In genomic region chr2:27380626-27381556, GRCh38 we compare ENCODE assay signal across 8 cellular contexts. TPM values are rescaled to one million over a fixed set of nuclear protein-coding genes. Genes with fewer than 3 reads are reported as not detected.
DNase-seq lines count a peak whose midpoint lies in the region; ATAC-seq and TF ChIP-seq lines count a peak whose summit lies in the region.

ZNF513 (minus strand) TSS chr2:27380734; CDS start chr2:27380526, 208 bp downstream.

- TF ChIP-seq CTCF in GM06990 (IDR thresholded peaks at IDR 0.05; ENCODE audit: insufficient read depth, low read length, poor library complexity, severe bottlenecking) (no peak), heart left ventricle (IDR thresholded peaks at IDR 0.05) (no peak), upper lobe of left lung (IDR thresholded peaks at IDR 0.05) (no peak)

- peak within 1 kb of the TSS; percentile 85 to 87 (median 87) for H3K4me3 Mint-ChIP-seq in T-cell

- H3K9me3 Mint-ChIP-seq in T-cell, result no peaks in the 10 kb centered on the region

- CTCF ChIA-PET in T-cell (lab: Charles Lee), result interaction anchor here in 1 of 2 donors (1.4 kb wide), 2 partner anchors 11 to 29 kb away, joined by 3 to 5 read pairs; partner anchors contain the start of gene PPM1G

- H3K9me3 ChIP-seq in heart left ventricle, result no peaks in the 10 kb centered on the region
- no peaks in the 10 kb centered on the region for H3K9me3 ChIP-seq in upper lobe of left lung

- intact Hi-C loops in heart left ventricle (cut with DNase I), result loop anchor here in 1 of 10 donors (1.0 kb wide), 1 partner anchor 11 kb away; the partner anchor contains the start of genes EIF2B4 and SNX17
- intact Hi-C loops in posterior cingulate gyrus (cut with DNase I), result loop anchor here (1.0 to 5.0 kb wide), 3 partner anchors 11 to 46 kb away; partner anchors contain the start of genes EIF2B4, NRBP1, PPM1G and SNX17

- peak in 1 of 4 donors; percentile 65 for TF ChIP-seq EP300 in upper lobe of left lung (IDR thresholded peaks at IDR 0.05)

- peak; percentile 91 for DNase-seq in GM06990 (ENCODE audit: extremely low read depth, insufficient read length)
- DNase-seq in NCI-H1417 treated with DMSO at 0.1 percent for 48 hours (lab: John Stamatoyannopoulos, UW), result peak; percentile 76
- DNase-seq in T-cell, result peak; percentile 62 to 90 (median 82)
- peak; percentile 97 to 99 (median 98) for DNase-seq in heart left ventricle
- peak; percentile 97 to 100 (median 98) for DNase-seq in posterior cingulate gyrus
- DNase-seq in upper lobe of left lung, result peak; percentile 97 to 98

- POLR2A ChIA-PET in T-cell (lab: Charles Lee), result interaction anchor here in 1 of 2 donors (0.9 kb wide), 1 partner anchor 29 kb away, joined by 3 read pairs; no protein-coding TSS in a partner anchor

- ATAC-seq in HG02610 (IDR thresholded peaks at IDR 0.05; ENCODE audit: unreplicated experiment), result peak; percentile 84
- ATAC-seq in T-cell (replicated peaks in 1 of 4), result peak; percentile 93 to 97 (median 96)
- peak; percentile 90 to 97 (median 91) for ATAC-seq in heart left ventricle
- ATAC-seq in upper lobe of left lung (ENCODE audit: low FRiP score in 2 of 2), result peak; percentile 95 to 97

- peaks cover 41% of the 10 kb centered on the region for H3K36me3 ChIP-seq in GM06990 (ENCODE audit: control insufficient read depth, insufficient read depth, low read length)
- peaks cover 3 to 77% (median 67%) of the 10 kb centered on the region in 9 donors for H3K36me3 ChIP-seq in heart left ventricle
- H3K36me3 ChIP-seq in upper lobe of left lung, result peaks cover 26 to 77% (median 55%) of the 10 kb centered on the region in 4 donors

- H3K27me3 Mint-ChIP-seq in T-cell, result no peaks in the 10 kb centered on the region

- H3K4me3 ChIP-seq in GM06990 (replicated peaks; ENCODE audit: low read depth, low read length), result peak within 1 kb of the TSS; percentile 94
- peak within 1 kb of the TSS; percentile 32 to 82 (median 73) for H3K4me3 ChIP-seq in heart left ventricle
- peak within 1 kb of the TSS; percentile 63 to 92 (median 84) for H3K4me3 ChIP-seq in upper lobe of left lung

- peaks cover 44% of the 10 kb centered on the region for H3K36me3 Mint-ChIP-seq in T-cell

- WGBS in adipose tissue, 3 donors, result 13 to 16% (median 15%) methylated on average over 64 to 68 of the region's 68 CpGs
- 12 to 25% (median 20%) methylated on average over 38 to 68 of the region's 68 CpGs for WGBS in heart left ventricle, 4 donors
- WGBS in upper lobe of left lung, 2 donors, result 22 to 56% methylated on average over 26 to 51 of the region's 68 CpGs

- peaks cover 23 to 34% (median 32%) of the 10 kb centered on the region in 3 donors for H3K4me1 Mint-ChIP-seq in T-cell

- H3K4me1 ChIP-seq in heart left ventricle, result peaks cover 0 to 36% (median 16%) of the 10 kb centered on the region in 12 donors
- peaks cover 15 to 38% (median 22%) of the 10 kb centered on the region in 4 donors for H3K4me1 ChIP-seq in upper lobe of left lung

- TF ChIP-seq POLR2A in heart left ventricle (IDR thresholded peaks at IDR 0.05), result peak in 1 of 2 donors; percentile 69
- TF ChIP-seq POLR2A in upper lobe of left lung (IDR thresholded peaks at IDR 0.05), result peak in 2 of 4 donors; percentile 46 to 73

- H3K27ac ChIP-seq in adipose tissue (ENCODE audit: low read depth, low read length) (peak within 1 kb of the TSS; percentile 58), heart left ventricle (peak within 1 kb of the TSS; percentile 79 to 96 (median 89)), upper lobe of left lung (peak within 1 kb of the TSS; percentile 84 to 95 (median 90))

- peak within 1 kb of the TSS; percentile 88 to 94 for H3K27ac Mint-ChIP-seq in T-cell

- H3K27me3 ChIP-seq in GM06990 (replicated peaks; ENCODE audit: control insufficient read depth, insufficient read depth, low read length) (no peaks in the 10 kb centered on the region), heart left ventricle (no peaks in the 10 kb centered on the region), upper lobe of left lung (no peaks in the 10 kb centered on the region)

RNA-seq across cellular contexts. Expression of gene ZNF513, which starts in this region (rescaled TPM):
- total RNA-seq in T-cell (10 to 100 TPM; 20.6 to 27.0 (median 21.9) TPM), heart left ventricle (10 to 100 TPM in 1 of 9 donors, 1 to 10 TPM in 8; 2.8 to 10.4 (median 7.1) TPM), upper lobe of left lung (10 to 100 TPM in 5 of 6 donors, 1 to 10 TPM in 1; 9.3 to 31.4 (median 18.0) TPM)
- polyA plus RNA-seq in adipose tissue (10 to 100 TPM in 2 of 3 donors, 1 to 10 TPM in 1; 8.6 to 19.9 (median 12.5) TPM), heart left ventricle (10 to 100 TPM in 1 of 2 donors, 1 to 10 TPM in 1; 8.7 to 11.8 TPM)

Comparison
In these comparisons a context has a peak if more than half of its experiments do, and no peak if none do; other contexts are left out.
1. Peak in every context shown above with its lines: DNase-seq, ATAC-seq, H3K4me3 ChIP-seq and H3K27ac ChIP-seq.